8 cellular contexts compared by ENCODE assay signal in genomic region chr15:42495361-42496212, GRCh38. TPM values are rescaled to one million over a fixed set of nuclear protein-coding genes. Genes with fewer than 3 reads are reported as not detected.
DNase-seq lines count a peak whose midpoint lies in the region; ATAC-seq and TF ChIP-seq lines count a peak whose summit lies in the region.

SNAP23 (plus strand) TSS chr15:42495634; CDS start chr15:42511847, 16,213 bp downstream.

- H3K27ac Mint-ChIP-seq in activated B cell treated with CpG ODN at 0.5 μM for 24 hours: peak within 1 kb of the TSS; percentile 97

- H3K9me3 Mint-ChIP-seq in activated B cell treated with CpG ODN at 0.5 μM for 24 hours: no peaks in the 10 kb centered on the region

- DNase-seq in ACHN: peak; percentile 94
- peak; percentile 83 for DNase-seq in NCI-H345 (lab: John Stamatoyannopoulos, UW)
- DNase-seq in activated B cell treated with CpG ODN at 0.5 μM for 24 hours: peak; percentile 78
- DNase-seq in cardiac fibroblast (ENCODE audit: low read depth in 2 of 2): peak; percentile 94 to 97
- peak; percentile 97 for DNase-seq in iPS-NIHi7 (ENCODE audit: extremely low spot score)
- peak; percentile 77 for DNase-seq in smooth muscle cell (lab: John Stamatoyannopoulos, UW; ENCODE audit: unreplicated experiment)

- H3K27me3 ChIP-seq in smooth muscle cell (ENCODE audit: low read depth): no peaks in the 10 kb centered on the region

- CTCF ChIA-PET in activated B cell treated with CpG ODN at 0.5 μM for 24 hours (lab: Charles Lee): no interaction called here

- H3K4me2 ChIP-seq in smooth muscle cell: peak within 1 kb of the TSS; percentile 92

- H2AFZ ChIP-seq in smooth muscle cell (ENCODE audit: low read depth): peak within 1 kb of the TSS; percentile 77

- intact Hi-C loops in activated B cell treated with CpG ODN at 0.5 μM for 24 hours (cut with micrococcal nuclease): loop anchor here (1.0 to 10.0 kb wide), 5 partner anchors 9 to 879 kb away; partner anchors contain the start of genes GANC, HAUS2, LRRC57 and TMEM87A

- no peaks in the 10 kb centered on the region for H3K36me3 ChIP-seq in smooth muscle cell (ENCODE audit: low read depth)

- in situ Hi-C loops in ACHN (cut with HindIII; ENCODE audit: low pct_ligation_motif_present, low pct_unique_long_range_greater_than_20kb, low sequenced_read_pairs): no loop called here

- peak within 1 kb of the TSS; percentile 100 for H3K4me3 Mint-ChIP-seq in activated B cell treated with CpG ODN at 0.5 μM for 24 hours

- H3K4me3 ChIP-seq in cardiac fibroblast (replicated peaks in 1 of 2; ENCODE audit: low read depth in 2 of 2, low read length in 2 of 2) (peak within 1 kb of the TSS; percentile 73 to 76), smooth muscle cell (peak within 1 kb of the TSS; percentile 82)

- peaks cover 31% of the 10 kb centered on the region for H3F3A ChIP-seq in smooth muscle cell (ENCODE audit: low read depth)

- H3K4me1 Mint-ChIP-seq in activated B cell treated with CpG ODN at 0.5 μM for 24 hours: peaks cover 83% of the 10 kb centered on the region

- H3K9me3 ChIP-seq in smooth muscle cell (replicated peaks; ENCODE audit: low read depth): no peaks in the 10 kb centered on the region

- ATAC-seq in GM18907 (IDR thresholded peaks at IDR 0.05; ENCODE audit: unreplicated experiment): peak; percentile 68
- peak; percentile 63 for ATAC-seq in HG03159 (IDR thresholded peaks at IDR 0.05; ENCODE audit: unreplicated experiment)
- peak; percentile 86 for ATAC-seq in activated B cell treated with CpG ODN at 0.5 μM for 24 hours (ENCODE audit: low read depth)

- peaks cover 15% of the 10 kb centered on the region for H3K4me1 ChIP-seq in smooth muscle cell (ENCODE audit: low read depth)

- TF ChIP-seq CTCF in activated B cell treated with CpG ODN at 0.5 μM for 24 hours (IDR thresholded peaks at IDR 0.05) (no peak), cardiac fibroblast (IDR thresholded peaks at IDR 0.05; ENCODE audit: low read depth, low read length) (no peak), smooth muscle cell (IDR thresholded peaks at IDR 0.05; ENCODE audit: borderline replicate concordance, insufficient read depth, poor library complexity, severe bottlenecking) (no peak)

- peaks cover 10% of the 10 kb centered on the region for H4K20me1 ChIP-seq in smooth muscle cell (ENCODE audit: low read depth)

- peaks cover 37% of the 10 kb centered on the region for H3K79me2 ChIP-seq in smooth muscle cell (ENCODE audit: low read depth)

- no peaks in the 10 kb centered on the region for H3K27me3 Mint-ChIP-seq in activated B cell treated with CpG ODN at 0.5 μM for 24 hours

- peak within 1 kb of the TSS; percentile 98 for H3K27ac ChIP-seq in smooth muscle cell (ENCODE audit: low read depth)

- H3K9ac ChIP-seq in smooth muscle cell (ENCODE audit: low read depth): peak within 1 kb of the TSS; percentile 89

- under 1% methylated on average over 43 of the region's 43 CpGs for WGBS in smooth muscle cell (ENCODE audit: low lambda C conversion rate)

- POLR2A ChIA-PET in activated B cell treated with CpG ODN at 0.5 μM for 24 hours (lab: Charles Lee): interaction anchor here (0.6 to 3.6 kb wide), 8 partner anchors 8 to 1250 kb away, joined by 3 to 40 read pairs (median 5); partner anchors contain the start of genes HAUS2, LRRC57, RPAP1 and STARD9

- H3K36me3 Mint-ChIP-seq in activated B cell treated with CpG ODN at 0.5 μM for 24 hours (ENCODE audit: low read depth): peaks cover 30% of the 10 kb centered on the region

RNA-seq across cellular contexts. Expression of gene SNAP23, which starts in this region (rescaled TPM):
- total RNA-seq in activated B cell treated with CpG ODN at 0.5 μM for 24 hours (111 and 123 TPM in 2 replicates), smooth muscle cell (78.7 and 91.9 TPM in 2 replicates)
- polyA plus RNA-seq in smooth muscle cell: 71.8 and 73.8 TPM in 2 replicates

Comparison
In these comparisons a context has a peak if more than half of its experiments do, and no peak if none do; other contexts are left out.
1. Peak in every context shown above with its lines: DNase-seq, ATAC-seq, H3K4me3 ChIP-seq and H3K27ac ChIP-seq.